Comparison of ENCODE assay signal across 9 cellular contexts in the genomic region with DNA sequence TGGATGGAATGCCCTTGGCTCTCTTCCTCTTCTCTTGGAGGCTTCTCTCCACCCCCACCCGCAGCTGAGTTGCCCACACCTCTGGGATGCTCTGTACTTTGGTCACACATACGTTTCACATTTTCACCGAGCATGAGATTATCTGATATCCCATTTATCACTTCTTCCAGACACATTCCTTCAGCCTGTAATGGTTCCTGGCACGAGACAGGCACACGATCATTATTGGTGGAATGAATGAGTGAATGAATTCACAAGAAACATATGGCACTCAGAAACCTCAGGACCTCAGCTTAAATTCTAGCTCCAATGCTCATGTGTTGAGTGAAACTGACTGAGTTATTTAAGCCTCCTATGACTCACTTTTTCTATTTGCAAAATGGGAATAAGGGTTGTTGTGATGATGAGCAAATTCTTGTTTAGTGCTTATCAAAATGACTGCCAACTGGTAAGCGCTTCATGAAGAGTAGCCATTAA.
DNase-seq lines count a peak whose midpoint lies in the region; ATAC-seq lines count a peak whose summit lies in the region.
"Had no signal": no experiment of that assay in that cellular context is flagged by ENCODE, and none has a peak within 500 bp of the region (broad histone marks: within the 10 kb centered on the region; RNA-seq: fewer than 3 reads in every experiment).

No MANE protein-coding gene starts in this region.

- H3K4me3 ChIP-seq in GM08714 (ENCODE audit: low read length) = peak overlapping the region; percentile 5; the same call in 1 of the 2 replicates
- H3K4me3 ChIP-seq: esophagus squamous epithelium had no signal

- peak; percentile 19 for ATAC-seq in HG02623 (IDR thresholded peaks at IDR 0.05; ENCODE audit: unreplicated experiment)

- DNase-seq in RPMI7951 (ENCODE audit: low read depth) (peak; percentile 97), myocyte (ENCODE audit: low read depth) (peak; percentile 30), cardiac septum (ENCODE audit: low spot score) (no peak), NCI-H526 (lab: John Stamatoyannopoulos, UW) (no peak)
- DNase-seq in stimulated activated CD4-positive, alpha-beta T cell treated with anti-CD3 and anti-CD28 coated beads, Interleukin-4, amount 100 ng/mL, for 1 hour = no peak
- no peak for DNase-seq in stimulated activated naive CD4-positive, alpha-beta T cell treated with Interleukin-2 at 50 U/mL for 16 hours (lab: John Stamatoyannopoulos, UW)
- DNase-seq: esophagus squamous epithelium had no signal

- intact Hi-C loops in cardiac septum (cut with DNase I) = no loop called here

Comparison
In these comparisons a context has a peak if more than half of its experiments do, and no peak if none do; other contexts are left out.
1. DNase-seq: peak in RPMI7951 (single experiment) and myocyte (single experiment); none in stimulated activated CD4-positive, alpha-beta T cell treated with anti-CD3 and anti-CD28 coated beads, Interleukin-4, amount 100 ng/mL, for 1 hour (single experiment), stimulated activated naive CD4-positive, alpha-beta T cell treated with Interleukin-2 at 50 U/mL for 16 hours (single experiment), cardiac septum (single experiment) and NCI-H526 (0 of 2).